In genomic region chr2:225328192-225328591, GRCh38 we compare ENCODE assay signal across 19 cellular contexts.
DNase-seq lines count a peak whose midpoint lies in the region; ATAC-seq and TF ChIP-seq lines count a peak whose summit lies in the region.
"Had no signal": no experiment of that assay in that cellular context is flagged by ENCODE, and none has a peak within 500 bp of the region (broad histone marks: within the 10 kb centered on the region; RNA-seq: fewer than 3 reads in every experiment).

No MANE protein-coding gene starts in this region.

- POLR2A ChIA-PET in HCT116 (lab: Charles Lee) = no interaction called here

- no peak overlapping the region for H3K9ac ChIP-seq in HCT116 (ENCODE audit: low read length)

- TF ChIP-seq RAD21 in HCT116 (IDR thresholded peaks at IDR 0.05; ENCODE audit: low read depth) = no peak

- H4K20me1 ChIP-seq in HCT116 (ENCODE audit: insufficient read depth) = no peaks in the 10 kb centered on the region

- H3K9me3 Mint-ChIP-seq in stimulated activated effector memory CD8-positive, alpha-beta T cell treated with anti-CD3 and anti-CD28 coated beads, Interleukin-12 subunit alpha, Interleukin-12 subunit beta, amount 100 ng/mL, for 72 hours = no peaks in the 10 kb centered on the region

- CTCF ChIA-PET in HCT116 (lab: Charles Lee) = no interaction called here

- H3K4me3 Mint-ChIP-seq in stimulated activated effector memory CD8-positive, alpha-beta T cell treated with anti-CD3 and anti-CD28 coated beads, Interleukin-12 subunit alpha, Interleukin-12 subunit beta, amount 100 ng/mL, for 72 hours = no peak overlapping the region

- no peak overlapping the region for H3K4me2 ChIP-seq in HCT116 (ENCODE audit: low read length)

- intact Hi-C loops in HCT116 (cut with micrococcal nuclease) = no loop called here

- H2AFZ ChIP-seq in HCT116 (ENCODE audit: low read depth, low read length, poor library complexity, severe bottlenecking) = peak overlapping the region; percentile 4

- no peak; the same call in 1 of the 2 replicates for ATAC-seq in HCT116
- peak; percentile 77 for ATAC-seq in stimulated activated effector memory CD8-positive, alpha-beta T cell treated with anti-CD3 and anti-CD28 coated beads, Interleukin-12 subunit alpha, Interleukin-12 subunit beta, amount 100 ng/mL, for 72 hours
- ATAC-seq: heart left ventricle, left colon, Panc1 had no signal

- no peak for TF ChIP-seq POLR2A in HCT116 (IDR thresholded peaks at IDR 0.05; ENCODE audit: borderline replicate concordance, extremely low read depth, insufficient read depth, insufficient read length)

- no peaks in the 10 kb centered on the region for H3K4me1 Mint-ChIP-seq in stimulated activated effector memory CD8-positive, alpha-beta T cell treated with anti-CD3 and anti-CD28 coated beads, Interleukin-12 subunit alpha, Interleukin-12 subunit beta, amount 100 ng/mL, for 72 hours

- no TSS peak for BruUV-seq in HCT116 (replicated peaks; lab: Mats Ljungman, UMichigan)

- RAD21 ChIA-PET in HCT116 (lab: Charles Lee; ENCODE audit: low non-redundant PET in 1 of 2, low total read pairs in 2 of 2, uncharacterized antibody in 2 of 2, unreplicated experiment in 2 of 2) = no interaction called here

- H3K79me2 ChIP-seq in HCT116 (ENCODE audit: insufficient read depth, low read length) = no peaks in the 10 kb centered on the region

- no peaks in the 10 kb centered on the region for H3K27me3 ChIP-seq in HCT116 (ENCODE audit: insufficient read depth, low read length)
- H3K27me3 ChIP-seq: heart left ventricle, stomach had no signal

- no peaks in the 10 kb centered on the region for H3K36me3 ChIP-seq in HCT116 (ENCODE audit: control insufficient read depth in 1 of 2, insufficient read depth in 2 of 2, low read length in 2 of 2)
- H3K36me3 ChIP-seq: heart left ventricle, stomach had no signal

- H3K4me3 ChIP-seq in HCT116 (replicated peaks in 1 of 2; ENCODE audit: low read depth in 1 of 2, low read length in 2 of 2) (no peak overlapping the region), foreskin fibroblast (ENCODE audit: low read depth in 1 of 2, low read length in 2 of 2) (no peak overlapping the region)
- H3K4me3 ChIP-seq: heart left ventricle, stomach had no signal

- no peak overlapping the region for H3K27ac ChIP-seq in HCT116 (ENCODE audit: low read depth, low read length)
- H3K27ac ChIP-seq: heart left ventricle, HL-60, stomach had no signal

- DNase-seq in HCT116 (ENCODE audit: low read depth, low spot score) (no peak), T1000 (lab: John Stamatoyannopoulos, UW) (peak; percentile 51), foreskin fibroblast (peak; percentile 39 to 59)
- no peak for DNase-seq in stimulated activated effector memory CD8-positive, alpha-beta T cell treated with anti-CD3 and anti-CD28 coated beads, Interleukin-12 subunit alpha, Interleukin-12 subunit beta, amount 100 ng/mL, for 72 hours (ENCODE audit: low spot score in 2 of 2)
- no peak for DNase-seq in activated CD4-positive, alpha-beta T cell treated with anti-CD3 and anti-CD28 coated beads for 4 hours
- no peak for DNase-seq in effector CD8-positive, alpha-beta T cell (lab: John Stamatoyannopoulos, UW)
- no peak for DNase-seq in activated CD4-positive, alpha-beta T cell treated with anti-CD3 and anti-CD28 coated beads for 1 hour
- DNase-seq: activated CD4-positive, CD25-positive, alpha-beta regulatory T cell treated with anti-CD3 and anti-CD28 coated beads, Interleukin-2, amount 50 U/mL, for 72 hours; activated CD8-positive, alpha-beta memory T cell treated with anti-CD3 and anti-CD28 coated beads, Interleukin-2, amount 50 U/mL, for 4 hours; activated naive CD4-positive, alpha-beta T cell treated with anti-CD3 and anti-CD28 coated beads, Interleukin-2, amount 50 U/mL, for 16 hours; heart left ventricle; Karpas-422; left colon; NCI-H1694 treated with DMSO at 0.1 percent for 48 hours; NCI-H524; stimulated activated CD4-positive, alpha-beta T cell treated with anti-CD3 and anti-CD28 coated beads, Interleukin-12 subunit alpha, Interleukin-12 subunit beta, amount 100 ng/mL, for 4 hours; stomach had no signal

- H3K9me2 ChIP-seq in HCT116 (ENCODE audit: insufficient read depth) = no peaks in the 10 kb centered on the region

- H3K36me3 Mint-ChIP-seq in stimulated activated effector memory CD8-positive, alpha-beta T cell treated with anti-CD3 and anti-CD28 coated beads, Interleukin-12 subunit alpha, Interleukin-12 subunit beta, amount 100 ng/mL, for 72 hours = no peaks in the 10 kb centered on the region

- H3K4me1 ChIP-seq in HCT116 (ENCODE audit: control insufficient read depth in 1 of 2, insufficient read depth in 2 of 2, low read length in 2 of 2) = no peaks in the 10 kb centered on the region
- H3K4me1 ChIP-seq: heart left ventricle, stomach had no signal

- no peak overlapping the region for H3K27ac Mint-ChIP-seq in stimulated activated effector memory CD8-positive, alpha-beta T cell treated with anti-CD3 and anti-CD28 coated beads, Interleukin-12 subunit alpha, Interleukin-12 subunit beta, amount 100 ng/mL, for 72 hours

- no peak for TF ChIP-seq CTCF in HCT116 (IDR thresholded peaks at IDR 0.05 in 2 of 3, conservative IDR thresholded peaks at IDR 0.05 in 1 of 3; ENCODE audit: borderline replicate concordance in 1 of 3, insufficient read depth in 1 of 3, low read depth in 2 of 3, low read length in 2 of 3)
- no peak for TF ChIP-seq CTCF in foreskin fibroblast (IDR thresholded peaks at IDR 0.05; ENCODE audit: low read depth, low read length)

- no peaks in the 10 kb centered on the region for H3K9me3 ChIP-seq in HCT116 (ENCODE audit: control insufficient read depth in 1 of 2, insufficient read depth in 1 of 2, low read depth in 1 of 2, low read length in 2 of 2)
- H3K9me3 ChIP-seq: stomach had no signal

TF ChIP-seq in HCT116, 20 proteins besides CTCF, POLR2A, EP300 and RAD21:
- TF ChIP-seq EZH2phosphoT487 (IDR thresholded peaks at IDR 0.05; ENCODE audit: borderline replicate concordance) = no peak
- TF ChIP-seq CBX3 (IDR thresholded peaks at IDR 0.05; ENCODE audit: low read depth) = no peak
- no peak for TF ChIP-seq SP1 (IDR thresholded peaks at IDR 0.05; ENCODE audit: low read depth)
- TF ChIP-seq EGR1 (IDR thresholded peaks at IDR 0.05; ENCODE audit: low read depth) = no peak
- no peak for TF ChIP-seq SRF (IDR thresholded peaks at IDR 0.05; ENCODE audit: low read depth)
- no peak for TF ChIP-seq ZFX (IDR thresholded peaks at IDR 0.05)
- no peak for TF ChIP-seq EZH2 (IDR thresholded peaks at IDR 0.05)
TF ChIP-seq in HCT116: peak in this region for 0.

Comparison
In these comparisons a context has a peak if more than half of its experiments do, and no peak if none do; other contexts are left out.
1. DNase-seq: peak in T1000 (single experiment) and foreskin fibroblast (2 of 2); none in HCT116 (single experiment), stimulated activated effector memory CD8-positive, alpha-beta T cell treated with anti-CD3 and anti-CD28 coated beads, Interleukin-12 subunit alpha, Interleukin-12 subunit beta, amount 100 ng/mL, for 72 hours (0 of 2), activated CD4-positive, alpha-beta T cell treated with anti-CD3 and anti-CD28 coated beads for 4 hours (0 of 2), effector CD8-positive, alpha-beta T cell (single experiment) and activated CD4-positive, alpha-beta T cell treated with anti-CD3 and anti-CD28 coated beads for 1 hour (single experiment).